8 cellular contexts compared by ENCODE assay signal in the genomic region with DNA sequence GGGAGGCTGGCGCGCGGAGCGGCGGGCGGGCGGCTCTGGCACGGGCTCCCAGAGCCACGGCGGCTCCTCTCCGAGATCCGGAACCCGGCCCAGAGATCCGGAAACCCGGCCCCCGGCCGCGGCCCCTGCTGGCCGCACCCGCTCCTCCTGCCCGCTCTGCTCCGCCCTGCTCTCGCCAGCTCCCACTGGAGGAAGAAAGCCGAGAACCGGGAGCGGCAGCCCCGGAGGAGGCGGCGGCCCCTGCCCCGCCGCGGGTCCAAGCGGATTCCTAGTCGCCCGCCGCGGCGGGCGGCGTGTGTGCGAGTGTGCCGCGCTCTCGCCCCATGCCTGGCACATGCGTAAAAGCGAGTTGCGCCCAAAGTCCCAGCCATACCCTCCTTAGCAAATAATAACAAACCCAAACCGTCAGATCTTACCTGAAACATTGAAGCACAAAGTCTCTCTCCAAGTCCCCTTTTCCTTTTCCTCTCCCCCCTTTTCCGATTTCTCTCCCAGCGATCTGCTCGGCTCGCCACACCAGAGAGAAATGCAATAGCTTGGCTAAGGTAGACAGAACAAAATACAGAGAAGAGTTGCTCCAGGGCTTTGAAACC.
DNase-seq lines count a peak whose midpoint lies in the region; ATAC-seq and TF ChIP-seq lines count a peak whose summit lies in the region.

No MANE protein-coding gene starts in this region.

- H3K4me1 Mint-ChIP-seq in stimulated activated naive CD8-positive, alpha-beta T cell treated with anti-CD3 and anti-CD28 coated beads, Interleukin-15, amount 100 ng/mL, for 72 hours, result peaks cover 14% of the 10 kb centered on the region

- H2AFZ ChIP-seq in KMS-11 (ENCODE audit: low read depth), result peak overlapping the region; percentile 88

- H3K4me1 ChIP-seq in KMS-11 (ENCODE audit: low read depth, poor library complexity, severe bottlenecking) (peaks cover 6% of the 10 kb centered on the region), liver (ENCODE audit: control insufficient read depth in 4 of 4, insufficient read depth in 4 of 4, low read length in 3 of 4) (peaks cover 3 to 19% (median 18%) of the 10 kb centered on the region in 4 donors)

- peak overlapping the region; percentile 95 for H3K4me2 ChIP-seq in KMS-11

- H3K36me3 ChIP-seq in KMS-11 (ENCODE audit: insufficient read depth) (no peaks in the 10 kb centered on the region), liver (ENCODE audit: control insufficient read depth in 4 of 4, insufficient read depth in 3 of 4, low read depth in 1 of 4, low read length in 3 of 4) (no peaks in the 10 kb centered on the region)

- intact Hi-C loops in dorsolateral prefrontal cortex (cut with DNase I), result loop anchor here in 1 of 2 donors (2.0 to 10.0 kb wide), 3 partner anchors 108 to 208 kb away; a partner anchor contains a TSS

- H3K27me3 ChIP-seq in KMS-11 (ENCODE audit: insufficient read depth, low read depth), result no peaks in the 10 kb centered on the region
- H3K27me3 ChIP-seq in dorsolateral prefrontal cortex, result no peaks in the 10 kb centered on the region
- no peaks in the 10 kb centered on the region for H3K27me3 ChIP-seq in liver (ENCODE audit: control insufficient read depth in 4 of 4, insufficient read depth in 4 of 4, low read length in 3 of 4)

- no peaks in the 10 kb centered on the region for H3K9me3 ChIP-seq in liver (ENCODE audit: control insufficient read depth in 4 of 4, low read length in 3 of 4)

- no peaks in the 10 kb centered on the region for H3K79me2 ChIP-seq in KMS-11 (ENCODE audit: insufficient read depth, low read depth)

- H3K4me3 ChIP-seq in KMS-11 (IDR thresholded peaks at IDR 0.05; ENCODE audit: insufficient read depth, low read depth, low read length) (no peak overlapping the region), dorsolateral prefrontal cortex (peak overlapping the region; percentile 46 to 84 (median 73)), liver (ENCODE audit: low read depth in 1 of 3, low read length in 3 of 3) (peak overlapping the region; percentile 62 to 99 (median 95))

- H3K27ac Mint-ChIP-seq in stimulated activated naive CD8-positive, alpha-beta T cell treated with anti-CD3 and anti-CD28 coated beads, Interleukin-15, amount 100 ng/mL, for 72 hours, result no peak overlapping the region

- peak in 1 of 2 donors; percentile 23 for TF ChIP-seq RAD21 in liver (IDR thresholded peaks at IDR 0.05)

- H3K27ac ChIP-seq in KMS-11 (no peak overlapping the region), dorsolateral prefrontal cortex (peak overlapping the region; percentile 60 to 99 (median 96)), liver (ENCODE audit: low read depth in 1 of 2, low read length in 2 of 2) (peak overlapping the region; percentile 40 to 81)

- no peaks in the 10 kb centered on the region for H4K20me1 ChIP-seq in KMS-11 (ENCODE audit: insufficient read depth)

- H3K9me3 Mint-ChIP-seq in stimulated activated naive CD8-positive, alpha-beta T cell treated with anti-CD3 and anti-CD28 coated beads, Interleukin-15, amount 100 ng/mL, for 72 hours, result no peaks in the 10 kb centered on the region

- under 1% methylated on average over 52 of the region's 52 CpGs for WGBS in liver

- peak overlapping the region; percentile 72 to 78 for H3K4me3 Mint-ChIP-seq in stimulated activated naive CD8-positive, alpha-beta T cell treated with anti-CD3 and anti-CD28 coated beads, Interleukin-15, amount 100 ng/mL, for 72 hours

- H3K9ac ChIP-seq in KMS-11 (peak overlapping the region; percentile 49; the same call in 1 of the 2 replicates), liver (ENCODE audit: low read depth in 1 of 2, low read length in 2 of 2) (peak overlapping the region; percentile 43 to 85)

- peaks cover 67% of the 10 kb centered on the region for H3K27me3 Mint-ChIP-seq in stimulated activated naive CD8-positive, alpha-beta T cell treated with anti-CD3 and anti-CD28 coated beads, Interleukin-15, amount 100 ng/mL, for 72 hours

- DNase-seq in DMS153 treated with DMSO at 0.1 percent for 48 hours (lab: John Stamatoyannopoulos, UW; ENCODE audit: unreplicated experiment) (peak; percentile 74), SK-N-DZ (ENCODE audit: low spot score) (peak; percentile 66), dorsolateral prefrontal cortex (peak; percentile 39 to 82 (median 68)), KG1 (lab: John Stamatoyannopoulos, UW) (no peak)
- peak; percentile 8 to 16 for DNase-seq in stimulated activated naive CD8-positive, alpha-beta T cell treated with anti-CD3 and anti-CD28 coated beads, Interleukin-15, amount 100 ng/mL, for 72 hours

- ATAC-seq in GM19467 (IDR thresholded peaks at IDR 0.05; ENCODE audit: unreplicated experiment), result peak; percentile 50
- peak; percentile 61 for ATAC-seq in stimulated activated naive CD8-positive, alpha-beta T cell treated with anti-CD3 and anti-CD28 coated beads, Interleukin-15, amount 100 ng/mL, for 72 hours

- no peak for TF ChIP-seq CTCF in KMS-11 (conservative IDR thresholded peaks at IDR 0.05; ENCODE audit: low read depth, low read length)
- TF ChIP-seq CTCF in dorsolateral prefrontal cortex (IDR thresholded peaks at IDR 0.05 in 54 of 56, conservative IDR thresholded peaks at IDR 0.05 in 2 of 56; ENCODE audit: low read depth in 1 of 56, partially characterized antibody in 56 of 56), result peak in 33 of 56 donors; percentile 10 to 55 (median 29)
- TF ChIP-seq CTCF in liver (IDR thresholded peaks at IDR 0.05; ENCODE audit: low read depth, low read length, missing input control), result peak; percentile 17

TF ChIP-seq in liver, 16 proteins besides CTCF, POLR2A, EP300 and RAD21:
- TF ChIP-seq SP1 (IDR thresholded peaks at IDR 0.05), result no peak
- TF ChIP-seq JUND (IDR thresholded peaks at IDR 0.05), result no peak
- no peak for TF ChIP-seq HNF4A (conservative IDR thresholded peaks at IDR 0.05)
- TF ChIP-seq, protein P1, sequence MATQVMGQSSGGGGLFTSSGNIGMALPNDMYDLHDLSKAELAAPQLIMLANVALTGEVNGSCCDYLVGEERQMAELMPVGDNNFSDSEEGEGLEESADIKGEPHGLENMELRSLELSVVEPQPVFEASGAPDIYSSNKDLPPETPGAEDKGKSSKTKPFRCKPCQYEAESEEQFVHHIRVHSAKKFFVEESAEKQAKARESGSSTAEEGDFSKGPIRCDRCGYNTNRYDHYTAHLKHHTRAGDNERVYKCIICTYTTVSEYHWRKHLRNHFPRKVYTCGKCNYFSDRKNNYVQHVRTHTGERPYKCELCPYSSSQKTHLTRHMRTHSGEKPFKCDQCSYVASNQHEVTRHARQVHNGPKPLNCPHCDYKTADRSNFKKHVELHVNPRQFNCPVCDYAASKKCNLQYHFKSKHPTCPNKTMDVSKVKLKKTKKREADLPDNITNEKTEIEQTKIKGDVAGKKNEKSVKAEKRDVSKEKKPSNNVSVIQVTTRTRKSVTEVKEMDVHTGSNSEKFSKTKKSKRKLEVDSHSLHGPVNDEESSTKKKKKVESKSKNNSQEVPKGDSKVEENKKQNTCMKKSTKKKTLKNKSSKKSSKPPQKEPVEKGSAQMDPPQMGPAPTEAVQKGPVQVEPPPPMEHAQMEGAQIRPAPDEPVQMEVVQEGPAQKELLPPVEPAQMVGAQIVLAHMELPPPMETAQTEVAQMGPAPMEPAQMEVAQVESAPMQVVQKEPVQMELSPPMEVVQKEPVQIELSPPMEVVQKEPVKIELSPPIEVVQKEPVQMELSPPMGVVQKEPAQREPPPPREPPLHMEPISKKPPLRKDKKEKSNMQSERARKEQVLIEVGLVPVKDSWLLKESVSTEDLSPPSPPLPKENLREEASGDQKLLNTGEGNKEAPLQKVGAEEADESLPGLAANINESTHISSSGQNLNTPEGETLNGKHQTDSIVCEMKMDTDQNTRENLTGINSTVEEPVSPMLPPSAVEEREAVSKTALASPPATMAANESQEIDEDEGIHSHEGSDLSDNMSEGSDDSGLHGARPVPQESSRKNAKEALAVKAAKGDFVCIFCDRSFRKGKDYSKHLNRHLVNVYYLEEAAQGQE (IDR thresholded peaks at IDR 0.05), result no peak
- TF ChIP-seq TAF1 (conservative IDR thresholded peaks at IDR 0.05), result no peak
- no peak for TF ChIP-seq EGR1 (IDR thresholded peaks at IDR 0.05; ENCODE audit: low read depth in 2 of 2)
- no peak for TF ChIP-seq FOXA1 (IDR thresholded peaks at IDR 0.05)
- no peak for TF ChIP-seq GABPA (IDR thresholded peaks at IDR 0.05 in 1 of 2, conservative IDR thresholded peaks at IDR 0.05 in 1 of 2)
- no peak for TF ChIP-seq RXRA (IDR thresholded peaks at IDR 0.05)
- no peak for TF ChIP-seq YY1 (IDR thresholded peaks at IDR 0.05)
- no peak for TF ChIP-seq NR2F2 (IDR thresholded peaks at IDR 0.05)
- no peak for TF ChIP-seq HNF4G (IDR thresholded peaks at IDR 0.05)
- TF ChIP-seq, protein P2, sequence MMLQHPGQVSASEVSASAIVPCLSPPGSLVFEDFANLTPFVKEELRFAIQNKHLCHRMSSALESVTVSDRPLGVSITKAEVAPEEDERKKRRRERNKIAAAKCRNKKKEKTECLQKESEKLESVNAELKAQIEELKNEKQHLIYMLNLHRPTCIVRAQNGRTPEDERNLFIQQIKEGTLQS (IDR thresholded peaks at IDR 0.05), result no peak
- TF ChIP-seq, protein P3, sequence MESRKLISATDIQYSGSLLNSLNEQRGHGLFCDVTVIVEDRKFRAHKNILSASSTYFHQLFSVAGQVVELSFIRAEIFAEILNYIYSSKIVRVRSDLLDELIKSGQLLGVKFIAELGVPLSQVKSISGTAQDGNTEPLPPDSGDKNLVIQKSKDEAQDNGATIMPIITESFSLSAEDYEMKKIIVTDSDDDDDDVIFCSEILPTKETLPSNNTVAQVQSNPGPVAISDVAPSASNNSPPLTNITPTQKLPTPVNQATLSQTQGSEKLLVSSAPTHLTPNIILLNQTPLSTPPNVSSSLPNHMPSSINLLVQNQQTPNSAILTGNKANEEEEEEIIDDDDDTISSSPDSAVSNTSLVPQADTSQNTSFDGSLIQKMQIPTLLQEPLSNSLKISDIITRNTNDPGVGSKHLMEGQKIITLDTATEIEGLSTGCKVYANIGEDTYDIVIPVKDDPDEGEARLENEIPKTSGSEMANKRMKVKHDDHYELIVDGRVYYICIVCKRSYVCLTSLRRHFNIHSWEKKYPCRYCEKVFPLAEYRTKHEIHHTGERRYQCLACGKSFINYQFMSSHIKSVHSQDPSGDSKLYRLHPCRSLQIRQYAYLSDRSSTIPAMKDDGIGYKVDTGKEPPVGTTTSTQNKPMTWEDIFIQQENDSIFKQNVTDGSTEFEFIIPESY (IDR thresholded peaks at IDR 0.05), result no peak
- no peak for TF ChIP-seq FOXA2 (IDR thresholded peaks at IDR 0.05)
- TF ChIP-seq, protein P4, sequence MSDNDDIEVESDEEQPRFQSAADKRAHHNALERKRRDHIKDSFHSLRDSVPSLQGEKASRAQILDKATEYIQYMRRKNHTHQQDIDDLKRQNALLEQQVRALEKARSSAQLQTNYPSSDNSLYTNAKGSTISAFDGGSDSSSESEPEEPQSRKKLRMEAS (IDR thresholded peaks at IDR 0.05), result no peak
